ENCODE assay signal across 9 cellular contexts in genomic region chrX:21374994-21375794, GRCh38. TPM values are rescaled to one million over a fixed set of nuclear protein-coding genes. Genes with fewer than 3 reads are reported as not detected.
DNase-seq lines count a peak whose midpoint lies in the region; ATAC-seq, FAIRE-seq and TF ChIP-seq lines count a peak whose summit lies in the region.
"Had no signal": no experiment of that assay in that cellular context is flagged by ENCODE, and none has a peak within 500 bp of the region (broad histone marks: within the 10 kb centered on the region; RNA-seq: fewer than 3 reads in every experiment).

No MANE protein-coding gene starts in this region.

- H3K4me1 ChIP-seq in liver (ENCODE audit: control insufficient read depth in 4 of 4, insufficient read depth in 4 of 4, low read length in 3 of 4) (peaks cover 0 to 14% (median 2%) of the 10 kb centered on the region in 4 donors), HepG2 (ENCODE audit: insufficient read depth, low read length) (no peaks in the 10 kb centered on the region)

- H3K9me3 Mint-ChIP-seq in mesothelial cell of epicardium = no peaks in the 10 kb centered on the region

- DNase-seq in HepG2 (ENCODE audit: low spot score) (no peak), caudate nucleus (lab: John Stamatoyannopoulos, UW) (peak in 4 of 61 donors; percentile 6 to 22 (median 14)), mesothelial cell of epicardium (ENCODE audit: low spot score in 2 of 2, unreplicated experiment in 2 of 2) (peak in 1 of 2 experiments; percentile 45), NCI-H345 treated with DMSO at 0.1 percent for 48 hours (lab: John Stamatoyannopoulos, UW; ENCODE audit: unreplicated experiment) (no peak), RWPE1 (ENCODE audit: low spot score) (no peak), MV-4-11 (lab: John Stamatoyannopoulos, UW) (no peak)

- intact Hi-C loops in HepG2 (cut with micrococcal nuclease; ENCODE audit: unreplicated experiment) = no loop called here

- no peak for FAIRE-seq in HepG2 (lab: Jason Lieb, UNC)
- FAIRE-seq: bronchial epithelial cell had no signal

- TF ChIP-seq EP300 in HepG2 (IDR thresholded peaks at IDR 0.05; ENCODE audit: low read depth in 2 of 2, low read length in 2 of 2) = no peak
- TF ChIP-seq EP300 in HepG2 (CRISPR knock-in tag; IDR thresholded peaks at IDR 0.05; ENCODE audit: borderline replicate concordance) = no peak

- no peak for TF ChIP-seq POLR2A in HepG2 (IDR thresholded peaks at IDR 0.05; ENCODE audit: insufficient read depth in 1 of 2, low read depth in 2 of 2, low read length in 2 of 2)

- POLR2A ChIA-PET in HepG2 (lab: Yijun Ruan, JAX) (no interaction called here), RWPE1 (lab: Yijun Ruan, JAX; ENCODE audit: low non-redundant PET) (no interaction called here)

- H3K27me3 ChIP-seq in liver (ENCODE audit: control insufficient read depth in 4 of 4, insufficient read depth in 4 of 4, low read length in 3 of 4) = no peaks in the 10 kb centered on the region
- no peaks in the 10 kb centered on the region; a peak in 1 of 5 replicates for H3K27me3 ChIP-seq in HepG2 (ENCODE audit: control insufficient read depth in 1 of 2, insufficient read depth in 2 of 2, low read length in 2 of 2)

- no peak for ATAC-seq in HepG2
- ATAC-seq in HG03558 (IDR thresholded peaks at IDR 0.05; ENCODE audit: extremely low read depth, unreplicated experiment) = peak; percentile 3

- peak overlapping the region; percentile 92 for H3K4me3 Mint-ChIP-seq in mesothelial cell of epicardium

- H3K36me3 Mint-ChIP-seq in mesothelial cell of epicardium = no peaks in the 10 kb centered on the region

- peak overlapping the region; percentile 23 to 72 (median 71) for H3K4me3 ChIP-seq in liver (ENCODE audit: low read depth in 1 of 3, low read length in 3 of 3)
- no peak overlapping the region; a peak in 1 of 6 replicates for H3K4me3 ChIP-seq in HepG2 (replicated peaks in 1 of 3; ENCODE audit: insufficient read depth in 1 of 3, low read depth in 2 of 3, low read length in 3 of 3)

- H3K36me3 ChIP-seq in liver (ENCODE audit: control insufficient read depth in 4 of 4, insufficient read depth in 3 of 4, low read depth in 1 of 4, low read length in 3 of 4) = no peaks in the 10 kb centered on the region
- no peaks in the 10 kb centered on the region for H3K36me3 ChIP-seq in HepG2 (replicated peaks in 1 of 2; ENCODE audit: control insufficient read depth in 1 of 2, insufficient read depth in 2 of 2, low read length in 2 of 2)

- CTCF ChIA-PET in HepG2 (lab: Yijun Ruan, JAX; ENCODE audit: low intra/inter-chr PET ratio, low total read pairs) (no interaction called here), RWPE1 (lab: Yijun Ruan, JAX) (no interaction called here)

- H3K9me3 ChIP-seq in liver (ENCODE audit: control insufficient read depth in 4 of 4, low read length in 3 of 4) (no peaks in the 10 kb centered on the region), HepG2 (ENCODE audit: low read length) (no peaks in the 10 kb centered on the region)

- H3K79me2 ChIP-seq in HepG2 (ENCODE audit: insufficient read depth, low read length) = no peaks in the 10 kb centered on the region

- TF ChIP-seq RAD21 in liver (IDR thresholded peaks at IDR 0.05) = no peak
- no peak for TF ChIP-seq RAD21 in HepG2 (CRISPR knock-in tag; IDR thresholded peaks at IDR 0.05)

- TF ChIP-seq CTCF in liver (IDR thresholded peaks at IDR 0.05; ENCODE audit: low read depth, low read length, missing input control) (no peak), HepG2 (CRISPR knock-in tag; IDR thresholded peaks at IDR 0.05) (no peak), mesothelial cell of epicardium (IDR thresholded peaks at IDR 0.05; ENCODE audit: unreplicated experiment) (no peak), RWPE1 (conservative IDR thresholded peaks at IDR 0.05; ENCODE audit: low read depth) (no peak)

- H3K4me1 Mint-ChIP-seq in mesothelial cell of epicardium = peaks cover 11% of the 10 kb centered on the region

- in situ Hi-C loops in HepG2 (cut with HindIII; ENCODE audit: extremely low pct_ligation_motif_present, low pct_unique_long_range_greater_than_20kb) = loop anchor here (25.0 kb wide), 1 partner anchor 838 kb away; no protein-coding TSS in a partner anchor

- no peak overlapping the region for H3K27ac ChIP-seq in liver (ENCODE audit: low read depth in 1 of 2, low read length in 2 of 2)
- no peak overlapping the region for H3K27ac ChIP-seq in HepG2 (ENCODE audit: extremely low read length, insufficient read depth, low read length)
- H3K27ac ChIP-seq in caudate nucleus (ENCODE audit: low read depth, low read length) = peak overlapping the region; percentile 58
- H3K27ac ChIP-seq in RWPE1 = no peak overlapping the region

- H3K4me2 ChIP-seq in HepG2 (ENCODE audit: low read depth, low read length) = no peak overlapping the region

- peaks cover 50% of the 10 kb centered on the region for H3K27me3 Mint-ChIP-seq in mesothelial cell of epicardium (ENCODE audit: low read depth)

- no peak overlapping the region for H3K9ac ChIP-seq in liver (ENCODE audit: low read depth in 1 of 2, low read length in 2 of 2)
- H3K9ac ChIP-seq in HepG2 (ENCODE audit: insufficient read depth, low read depth, low read length) = no peak overlapping the region

- no peak overlapping the region for H2AFZ ChIP-seq in HepG2 (ENCODE audit: low read length)

- no TSS peak for BruUV-seq in HepG2 (replicated peaks; lab: Mats Ljungman, UMichigan)

- H3K27ac Mint-ChIP-seq in mesothelial cell of epicardium = peak overlapping the region; percentile 76

- no peaks in the 10 kb centered on the region for H4K20me1 ChIP-seq in HepG2 (ENCODE audit: insufficient read depth, low read length)

- WGBS in liver = 4% methylated on average over 48 of the region's 48 CpGs
- 16% methylated on average over 7 of the region's 48 CpGs for WGBS in HepG2 (ENCODE audit: low lambda C conversion rate)

TF ChIP-seq in HepG2, 621 proteins besides CTCF, POLR2A, EP300 and RAD21 (continues in another document):
- TF ChIP-seq LBX2 (CRISPR knock-in tag; IDR thresholded peaks at IDR 0.05; ENCODE audit: borderline replicate concordance) = no peak
- TF ChIP-seq ZNF24 (IDR thresholded peaks at IDR 0.05) = no peak
- no peak for TF ChIP-seq ZBTB42 (CRISPR knock-in tag; IDR thresholded peaks at IDR 0.05)
- TF ChIP-seq FOXK2 (IDR thresholded peaks at IDR 0.05) = no peak
- no peak for TF ChIP-seq ZNF33A (CRISPR knock-in tag; IDR thresholded peaks at IDR 0.05; ENCODE audit: borderline replicate concordance)
- no peak for TF ChIP-seq ZNF280D (CRISPR knock-in tag; IDR thresholded peaks at IDR 0.05)
- TF ChIP-seq ARNT (IDR thresholded peaks at IDR 0.05) = no peak
- TF ChIP-seq MAZ (IDR thresholded peaks at IDR 0.05; ENCODE audit: borderline replicate concordance, low read depth, low read length) = no peak
- TF ChIP-seq MAZ (CRISPR knock-in tag; IDR thresholded peaks at IDR 0.05; ENCODE audit: low read depth) = no peak

RNA-seq across cellular contexts. Expression of gene CNKSR2, which starts 1.0 kb away (rescaled TPM):
- 1 to 10 TPM; 2.1 to 3.3 TPM for total RNA-seq in liver
- 1 to 10 TPM in 1 of 2 donors, under 1 TPM in 1; 0.55 to 1.9 TPM for polyA plus RNA-seq in liver
- not detected in 2 replicates for total RNA-seq in HepG2 (2016; rRNA removed; fragmentation: Illumina TruSeq; extraction: Trizol)
- not detected in 2 replicates for total RNA-seq in HepG2 (2016; cell fraction: cytosol; rRNA removed; fragmentation: Illumina TruSeq; extraction: Trizol; ENCODE audit: low read depth)
- total RNA-seq in HepG2 (2016; cell fraction: insoluble cytoplasmic fraction; rRNA removed; fragmentation: Illumina TruSeq; extraction: Trizol) = not detected in 2 replicates
- not detected in 2 replicates for total RNA-seq in HepG2 (2016; cell fraction: membrane; rRNA removed; fragmentation: Illumina TruSeq; extraction: Trizol)
- not detected in 2 replicates for total RNA-seq in HepG2 (2016; cell fraction: nucleus; rRNA removed; fragmentation: Illumina TruSeq; extraction: Trizol)
- not detected in 2 replicates for polyA plus RNA-seq in HepG2 (2011; rRNA removed)
- polyA plus RNA-seq in HepG2 (2011; cell fraction: cytosol; rRNA removed) = not detected in 2 replicates
- polyA plus RNA-seq in HepG2 (2011; cell fraction: nucleus; rRNA removed) = not detected in 2 replicates
- polyA plus RNA-seq in HepG2 (2012) = not detected in 2 replicates
- not detected in 2 replicates for polyA plus RNA-seq in HepG2 (2016; cell fraction: cytosol; fragmentation: Illumina TruSeq; extraction: Trizol; ENCODE audit: low read depth)
- polyA plus RNA-seq in HepG2 (2016; cell fraction: insoluble cytoplasmic fraction; fragmentation: Illumina TruSeq; extraction: Trizol; ENCODE audit: low read depth) = not detected in 2 replicates
- polyA plus RNA-seq in HepG2 (2016; cell fraction: membrane; fragmentation: Illumina TruSeq; extraction: Trizol; ENCODE audit: low read depth) = not detected in 2 replicates
- polyA plus RNA-seq in HepG2 (2016; cell fraction: nucleus; fragmentation: Illumina TruSeq; extraction: Trizol; ENCODE audit: insufficient read depth, low read depth) = not detected in 2 replicates
- not detected in 2 replicates for polyA minus RNA-seq in HepG2 (2011; rRNA and poly(A)+ RNA removed; ENCODE audit: low replicate concordance)
- polyA minus RNA-seq in HepG2 (2011; cell fraction: cytosol; rRNA and poly(A)+ RNA removed) = not detected in 2 replicates
- polyA minus RNA-seq in HepG2 (2011; cell fraction: nucleus; rRNA and poly(A)+ RNA removed) = not detected in 2 replicates
- 9.1 to 11.2 TPM (median 10.8 TPM) in 3 replicates for total RNA-seq in mesothelial cell of epicardium

Comparison
In these comparisons a context has a peak if more than half of its experiments do, and no peak if none do; other contexts are left out.
1. H3K4me3 ChIP-seq: peak in liver (3 of 3); none in HepG2 (0 of 3).